34 cellular contexts compared by ENCODE assay signal in the genomic region with DNA sequence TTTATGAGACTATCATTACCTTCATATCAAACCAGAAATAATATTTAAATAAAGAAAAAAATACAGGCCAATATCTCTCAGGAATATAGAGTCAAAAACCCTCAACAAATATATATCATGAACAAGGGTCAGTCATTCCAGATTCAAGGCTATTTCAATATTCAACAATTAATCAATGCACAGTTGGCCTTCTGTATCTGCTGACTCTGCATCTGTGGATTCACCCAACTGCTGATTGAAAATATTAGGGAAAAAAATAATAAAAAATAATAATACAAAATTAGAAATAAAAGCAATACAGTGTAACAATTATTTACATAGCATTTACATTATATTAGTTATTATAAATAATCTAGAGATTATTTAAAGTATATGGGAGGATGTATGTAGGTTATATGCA.
DNase-seq lines count a peak whose midpoint lies in the region; ATAC-seq, FAIRE-seq and TF ChIP-seq lines count a peak whose summit lies in the region.
"Had no signal": no experiment of that assay in that cellular context is flagged by ENCODE, and none has a peak within 500 bp of the region (broad histone marks: within the 10 kb centered on the region; RNA-seq: fewer than 3 reads in every experiment).

No MANE protein-coding gene starts in this region.

- H3K23ac ChIP-seq in IMR-90 (ENCODE audit: low read depth, low read length): no peak overlapping the region

- intact Hi-C loops in HepG2 (cut with micrococcal nuclease; ENCODE audit: unreplicated experiment): no loop called here
- intact Hi-C loops in right lobe of liver (cut with DNase I): no loop called here
- intact Hi-C loops in IMR-90 (cut with micrococcal nuclease): no loop called here

- no peak overlapping the region for H4K5ac ChIP-seq in IMR-90 (ENCODE audit: low read depth, low read length)

- no peak overlapping the region for H3K27ac Mint-ChIP-seq in GM23338
- H3K27ac Mint-ChIP-seq: B cell; CD14-positive monocyte; CD4-positive, alpha-beta memory T cell; CD4-positive, alpha-beta T cell; CD4-positive, CD25-positive, alpha-beta regulatory T cell; CD8-positive, alpha-beta memory T cell; CD8-positive, alpha-beta T cell had no signal

- H3K14ac ChIP-seq in IMR-90 (replicated peaks; ENCODE audit: low read depth, low read length): no peak overlapping the region

- CTCF ChIA-PET in HepG2 (lab: Yijun Ruan, JAX; ENCODE audit: low intra/inter-chr PET ratio, low total read pairs) (no interaction called here), IMR-90 (lab: Yijun Ruan, JAX) (interaction anchor here (0.7 kb wide), 1 partner anchor 22 kb away, joined by 3 read pairs; no protein-coding TSS in a partner anchor)

- H3K9me2 ChIP-seq in GM23338 (ENCODE audit: insufficient read depth): no peaks in the 10 kb centered on the region

- no TSS peak for BruUV-seq in HepG2 (replicated peaks; lab: Mats Ljungman, UMichigan)
- no TSS peak for BruUV-seq in IMR-90 (replicated peaks; lab: Mats Ljungman, UMichigan)

- H3K9me3 ChIP-seq in HepG2 (ENCODE audit: low read length) (no peaks in the 10 kb centered on the region), right lobe of liver (no peaks in the 10 kb centered on the region), IMR-90 (ENCODE audit: control insufficient read depth, insufficient read depth, low read length) (no peaks in the 10 kb centered on the region)
- H3K9me3 ChIP-seq: A549; BE2C; BLaER1; BLaER1 treated with 17β-estradiol and CSF1 and Interleukin-3, amounts not matched to agents 10 nM and 100 nM; Caco-2 had no signal

- no peaks in the 10 kb centered on the region for H3K9me1 ChIP-seq in IMR-90 (ENCODE audit: insufficient read depth, low read length)

- no peak overlapping the region for H3K27ac ChIP-seq in HepG2 (ENCODE audit: extremely low read length, insufficient read depth, low read length)
- H3K27ac ChIP-seq in right lobe of liver: no peak overlapping the region
- no peak overlapping the region for H3K27ac ChIP-seq in IMR-90 (ENCODE audit: insufficient read depth, low read length)
- no peak overlapping the region for H3K27ac ChIP-seq in GM23338 (ENCODE audit: low read depth)
- H3K27ac ChIP-seq: 22Rv1; A549; BLaER1; BLaER1 treated with 17β-estradiol and CSF1 and Interleukin-3, amounts not matched to agents 10 nM and 100 nM; C4-2B had no signal

- H3K4me2 ChIP-seq in HepG2 (ENCODE audit: low read depth, low read length) (no peak overlapping the region), IMR-90 (ENCODE audit: low read depth, low read length) (no peak overlapping the region), GM23338 (no peak overlapping the region)
- H3K4me2 ChIP-seq: A549; BLaER1; BLaER1 treated with 17β-estradiol and CSF1 and Interleukin-3, amounts not matched to agents 10 nM and 100 nM had no signal

- dilution Hi-C loops in IMR-90 (cut with HindIII; ENCODE audit: low sequenced_read_pairs, unreplicated experiment): no loop called here

- H3K4me1 ChIP-seq in HepG2 (ENCODE audit: insufficient read depth, low read length): no peaks in the 10 kb centered on the region
- no peaks in the 10 kb centered on the region for H3K4me1 ChIP-seq in right lobe of liver
- H3K4me1 ChIP-seq in IMR-90 (ENCODE audit: control insufficient read depth, insufficient read depth, low read length): no peaks in the 10 kb centered on the region
- no peaks in the 10 kb centered on the region for H3K4me1 ChIP-seq in GM23338 (ENCODE audit: insufficient read depth)
- H3K4me1 ChIP-seq: A549; BE2C; BLaER1; BLaER1 treated with 17β-estradiol and CSF1 and Interleukin-3, amounts not matched to agents 10 nM and 100 nM; Caco-2 had no signal

- no peak overlapping the region for H4K91ac ChIP-seq in IMR-90 (ENCODE audit: insufficient read depth, low read depth, low read length)

- no peak overlapping the region for H3K4me3 ChIP-seq in HepG2 (replicated peaks in 1 of 3; ENCODE audit: insufficient read depth in 1 of 3, low read depth in 2 of 3, low read length in 3 of 3)
- H3K4me3 ChIP-seq in right lobe of liver: no peak overlapping the region
- no peak overlapping the region for H3K4me3 ChIP-seq in IMR-90 (ENCODE audit: insufficient read depth, low read depth, low read length)
- H3K4me3 ChIP-seq in GM23338: no peak overlapping the region
- H3K4me3 ChIP-seq: A549; BLaER1; BLaER1 treated with 17β-estradiol and CSF1 and Interleukin-3, amounts not matched to agents 10 nM and 100 nM had no signal

- no peak overlapping the region for H3K4me3 Mint-ChIP-seq in GM23338
- H3K4me3 Mint-ChIP-seq: B cell; CD14-positive monocyte; CD4-positive, alpha-beta memory T cell; CD4-positive, alpha-beta T cell; CD4-positive, CD25-positive, alpha-beta regulatory T cell; CD8-positive, alpha-beta memory T cell; CD8-positive, alpha-beta T cell had no signal

- no peaks in the 10 kb centered on the region for H3F3A ChIP-seq in GM23338 (replicated peaks; ENCODE audit: low read depth)

- FAIRE-seq in HepG2 (lab: Jason Lieb, UNC) (no peak), A204.1 (lab: Jason Lieb, UNC) (peak; percentile 70)
- FAIRE-seq: A549, D721Med had no signal

- no peak overlapping the region for H3K4ac ChIP-seq in IMR-90 (ENCODE audit: low read depth, low read length)

- no peak for TF ChIP-seq CTCF in HepG2 (CRISPR knock-in tag; IDR thresholded peaks at IDR 0.05)
- no peak for TF ChIP-seq CTCF in right lobe of liver (IDR thresholded peaks at IDR 0.05)
- TF ChIP-seq CTCF in IMR-90 (conservative IDR thresholded peaks at IDR 0.05; ENCODE audit: low read depth, low read length): no peak
- TF ChIP-seq CTCF in GM23338 (conservative IDR thresholded peaks at IDR 0.05; ENCODE audit: low read depth in 2 of 2): no peak

- DNase-seq in HepG2 (ENCODE audit: low spot score) (no peak), right lobe of liver (no peak), IMR-90 (no peak), GM23338 (ENCODE audit: low spot score) (no peak), NCI-H1092 treated with DMSO at 0.1 percent for 48 hours (lab: John Stamatoyannopoulos, UW) (no peak)
- DNase-seq: 8988T; ACHN; AML-193; BE2C; C1 segment of cervical spinal cord; Caco-2; Calu3; CD4-positive, alpha-beta memory T cell; CD4-positive, alpha-beta T cell; CD4-positive, CD25-positive, alpha-beta regulatory T cell; CD8-positive, alpha-beta memory T cell; CD8-positive, alpha-beta T cell; COR-L47; DMS 273 treated with DMSO at 0.1 percent for 48 hours; DMS153; DMS53; DMS79; DMS79 treated with DMSO at 0.1 percent for 48 hours; DND-41; EL had no signal

- H3K79me2 ChIP-seq in HepG2 (ENCODE audit: insufficient read depth, low read length): no peaks in the 10 kb centered on the region
- H3K79me2 ChIP-seq in GM23338 (replicated peaks; ENCODE audit: insufficient read depth): no peaks in the 10 kb centered on the region

- no peaks in the 10 kb centered on the region for H3K9me3 Mint-ChIP-seq in GM23338

- no peak overlapping the region for H4K8ac ChIP-seq in IMR-90 (ENCODE audit: low read depth in 2 of 2, low read length in 2 of 2)

- H2BK120ac ChIP-seq in IMR-90 (ENCODE audit: low read depth, low read length): no peak overlapping the region

- H2BK5ac ChIP-seq in IMR-90 (ENCODE audit: low read depth, low read length, poor library complexity, severe bottlenecking): no peak overlapping the region

- no peak overlapping the region for H2BK15ac ChIP-seq in IMR-90 (ENCODE audit: low read depth, low read length)

- no peak overlapping the region for H2AK9ac ChIP-seq in IMR-90 (replicated peaks; ENCODE audit: low read depth, low read length, poor library complexity)

- TF ChIP-seq RAD21 in HepG2 (CRISPR knock-in tag; IDR thresholded peaks at IDR 0.05) (no peak), IMR-90 (IDR thresholded peaks at IDR 0.05; ENCODE audit: low read length) (no peak)

- no peaks in the 10 kb centered on the region for H3K27me3 ChIP-seq in HepG2 (ENCODE audit: control insufficient read depth in 1 of 2, insufficient read depth in 2 of 2, low read length in 2 of 2)
- H3K27me3 ChIP-seq in right lobe of liver: no peaks in the 10 kb centered on the region
- no peaks in the 10 kb centered on the region for H3K27me3 ChIP-seq in IMR-90 (ENCODE audit: control insufficient read depth, insufficient read depth, low read length)
- no peaks in the 10 kb centered on the region for H3K27me3 ChIP-seq in GM23338 (ENCODE audit: insufficient read depth)
- H3K27me3 ChIP-seq: BE2C; BLaER1; BLaER1 treated with 17β-estradiol and CSF1 and Interleukin-3, amounts not matched to agents 10 nM and 100 nM had no signal

- H2BK20ac ChIP-seq in IMR-90 (ENCODE audit: low read depth, low read length): no peak overlapping the region

- H2AFZ ChIP-seq in HepG2 (ENCODE audit: low read length) (no peak overlapping the region), IMR-90 (replicated peaks; ENCODE audit: low read length, poor library complexity) (no peak overlapping the region), GM23338 (no peak overlapping the region)

- TF ChIP-seq POLR2A in HepG2 (IDR thresholded peaks at IDR 0.05; ENCODE audit: insufficient read depth in 1 of 2, low read depth in 2 of 2, low read length in 2 of 2) (no peak), right lobe of liver (IDR thresholded peaks at IDR 0.05) (no peak), IMR-90 (IDR thresholded peaks at IDR 0.05; ENCODE audit: low read depth, low read length) (no peak)

- H3K36me3 ChIP-seq in HepG2 (replicated peaks in 1 of 2; ENCODE audit: control insufficient read depth in 1 of 2, insufficient read depth in 2 of 2, low read length in 2 of 2) (no peaks in the 10 kb centered on the region), right lobe of liver (no peaks in the 10 kb centered on the region), IMR-90 (ENCODE audit: control insufficient read depth, insufficient read depth, low read length) (no peaks in the 10 kb centered on the region), GM23338 (ENCODE audit: insufficient read depth) (no peaks in the 10 kb centered on the region)
- H3K36me3 ChIP-seq: BE2C; BLaER1; BLaER1 treated with 17β-estradiol and CSF1 and Interleukin-3, amounts not matched to agents 10 nM and 100 nM had no signal

- no peaks in the 10 kb centered on the region for H3K36me3 Mint-ChIP-seq in GM23338 (ENCODE audit: low read depth)
- H3K36me3 Mint-ChIP-seq: CD14-positive monocyte; CD4-positive, alpha-beta memory T cell; CD4-positive, CD25-positive, alpha-beta regulatory T cell; CD8-positive, alpha-beta memory T cell; CD8-positive, alpha-beta T cell had no signal

- no peaks in the 10 kb centered on the region for H4K20me1 ChIP-seq in HepG2 (ENCODE audit: insufficient read depth, low read length)
- no peaks in the 10 kb centered on the region for H4K20me1 ChIP-seq in IMR-90 (ENCODE audit: insufficient read depth, low read length)
- H4K20me1 ChIP-seq in GM23338 (replicated peaks; ENCODE audit: insufficient read depth): no peaks in the 10 kb centered on the region
- H4K20me1 ChIP-seq: BLaER1; BLaER1 treated with 17β-estradiol and CSF1 and Interleukin-3, amounts not matched to agents 10 nM and 100 nM had no signal

- no peak overlapping the region for H3K18ac ChIP-seq in IMR-90 (ENCODE audit: low read depth, low read length)

- no peaks in the 10 kb centered on the region for H3K79me1 ChIP-seq in IMR-90 (ENCODE audit: low read depth in 1 of 2, low read length in 2 of 2)

- H3K27me3 Mint-ChIP-seq in GM23338 (ENCODE audit: insufficient read depth, low read depth, poor library complexity): no peaks in the 10 kb centered on the region
- H3K27me3 Mint-ChIP-seq: B cell; CD4-positive, alpha-beta memory T cell; CD4-positive, alpha-beta T cell; CD4-positive, CD25-positive, alpha-beta regulatory T cell; CD8-positive, alpha-beta memory T cell had no signal

- no peak overlapping the region for H3K9ac ChIP-seq in HepG2 (ENCODE audit: insufficient read depth, low read depth, low read length)
- H3K9ac ChIP-seq in IMR-90 (ENCODE audit: low read depth, low read length): no peak overlapping the region
- H3K9ac ChIP-seq: BLaER1; BLaER1 treated with 17β-estradiol and CSF1 and Interleukin-3, amounts not matched to agents 10 nM and 100 nM had no signal

- no peak overlapping the region for H3K56ac ChIP-seq in IMR-90 (ENCODE audit: extremely low read depth, insufficient read depth, low read length)

- in situ Hi-C loops in HepG2 (cut with HindIII; ENCODE audit: extremely low pct_ligation_motif_present, low pct_unique_long_range_greater_than_20kb): no loop called here
- in situ Hi-C loops in IMR-90 (cut with MboI; ENCODE audit: low sequenced_read_pairs): no loop called here

- ATAC-seq in HepG2 (no peak), right lobe of liver (no peak), IMR-90 (ENCODE audit: low read depth) (no peak), GM23338 (no peak)
- ATAC-seq: A549; CD8-positive, alpha-beta T cell had no signal

- TF ChIP-seq EP300 in HepG2 (IDR thresholded peaks at IDR 0.05; ENCODE audit: low read depth in 2 of 2, low read length in 2 of 2) (no peak), HepG2 (CRISPR knock-in tag; IDR thresholded peaks at IDR 0.05; ENCODE audit: borderline replicate concordance) (no peak)

- no peaks in the 10 kb centered on the region; the same call in 2 of the 3 replicates for H3K4me1 Mint-ChIP-seq in GM23338
- H3K4me1 Mint-ChIP-seq: B cell; CD14-positive monocyte; CD4-positive, alpha-beta memory T cell; CD4-positive, CD25-positive, alpha-beta regulatory T cell; CD8-positive, alpha-beta memory T cell had no signal

- no peak overlapping the region for H2AK5ac ChIP-seq in IMR-90 (ENCODE audit: low read depth, low read length)

- POLR2A ChIA-PET in HepG2 (lab: Yijun Ruan, JAX): no interaction called here
- POLR2A ChIA-PET in IMR-90 (lab: Charles Lee; ENCODE audit: unreplicated experiment): no interaction called here
